Comparison of ENCODE assay signal across 2 cellular contexts in genomic region chr3:5036536-5036833, GRCh38.
TF ChIP-seq lines count a peak whose summit lies in the region.

No MANE protein-coding gene starts in this region.

TF ChIP-seq in HepG2, 621 proteins besides CTCF, POLR2A, EP300 and RAD21:
- TF ChIP-seq TEAD3 (CRISPR knock-in tag; optimal IDR thresholded peaks at IDR 0.05; ENCODE audit: borderline replicate concordance) = no peak
- 0 out of 2 replicates have a peak, but pooled peaks have one; percentile 43 for TF ChIP-seq ZNF629 (CRISPR knock-in tag; conservative IDR thresholded peaks at IDR 0.05)
- TF ChIP-seq ZNF597 (CRISPR knock-in tag; IDR thresholded peaks at IDR 0.05) = no peak

TF ChIP-seq in K562, 482 proteins besides CTCF, POLR2A, EP300 and RAD21:
- TF ChIP-seq BCOR (IDR thresholded peaks at IDR 0.05) (peak; percentile 89), ID3 (CRISPR knock-in tag; IDR thresholded peaks at IDR 0.05) (no peak), ID3 (tag; IDR thresholded peaks at IDR 0.05) (no peak), ZNF280A (IDR thresholded peaks at IDR 0.05; ENCODE audit: low read depth, partially characterized antibody) (no peak), NFE2 (IDR thresholded peaks at IDR 0.05; ENCODE audit: low read depth) (no peak), SMARCA5 (IDR thresholded peaks at IDR 0.05) (peak; percentile 53; the same call in 1 of the 2 replicates), KLF10 (CRISPR knock-in tag; IDR thresholded peaks at IDR 0.05) (no peak), ZNF282 (CRISPR knock-in tag; IDR thresholded peaks at IDR 0.05) (no peak), HLTF (IDR thresholded peaks at IDR 0.05) (no peak), TARDBP (IDR thresholded peaks at IDR 0.05) (no peak), RCOR1 (IDR thresholded peaks at IDR 0.05; ENCODE audit: borderline replicate concordance in 1 of 2, low read depth in 2 of 2, low read length in 2 of 2) (peak in 1 of 2 experiments; percentile 26; a peak in 1 of 4 replicates), FOXJ3 (CRISPR knock-in tag; IDR thresholded peaks at IDR 0.05) (no peak), ZNF518B (CRISPR knock-in tag; IDR thresholded peaks at IDR 0.05) (no peak), HES1 (IDR thresholded peaks at IDR 0.05; ENCODE audit: low read depth) (no peak), ZNF311 (CRISPR knock-in tag; IDR thresholded peaks at IDR 0.05) (no peak), TSC22D4 (tag; IDR thresholded peaks at IDR 0.05) (no peak), HDAC2 (IDR thresholded peaks at IDR 0.05) (peak; percentile 69), KDM1A (IDR thresholded peaks at IDR 0.05) (peak; percentile 77 to 85), FOXP4 (CRISPR knock-in tag; IDR thresholded peaks at IDR 0.05; ENCODE audit: borderline replicate concordance) (no peak), ZNF584 (CRISPR knock-in tag; IDR thresholded peaks at IDR 0.05; ENCODE audit: low read depth) (no peak), RBM25 (IDR thresholded peaks at IDR 0.05; ENCODE audit: low read depth, low read length, severe bottlenecking) (peak; percentile 82), GATA2 (CRISPR knock-in tag; IDR thresholded peaks at IDR 0.05) (0 out of 2 replicates have a peak, but pooled peaks have one; percentile 32), ZFP30 (CRISPR knock-in tag; IDR thresholded peaks at IDR 0.05; ENCODE audit: borderline replicate concordance) (no peak), ADNP (tag; IDR thresholded peaks at IDR 0.05) (peak; percentile 54; the same call in 1 of the 2 replicates), NUFIP1 (IDR thresholded peaks at IDR 0.05; ENCODE audit: partially characterized antibody) (no peak), ILF3 (IDR thresholded peaks at IDR 0.05; ENCODE audit: borderline replicate concordance) (no peak), HDAC1 (IDR thresholded peaks at IDR 0.05) (0 out of 4 replicates have a peak, but pooled peaks of 1 of the 2 experiments have one; percentile 29)
